In the genomic region with DNA sequence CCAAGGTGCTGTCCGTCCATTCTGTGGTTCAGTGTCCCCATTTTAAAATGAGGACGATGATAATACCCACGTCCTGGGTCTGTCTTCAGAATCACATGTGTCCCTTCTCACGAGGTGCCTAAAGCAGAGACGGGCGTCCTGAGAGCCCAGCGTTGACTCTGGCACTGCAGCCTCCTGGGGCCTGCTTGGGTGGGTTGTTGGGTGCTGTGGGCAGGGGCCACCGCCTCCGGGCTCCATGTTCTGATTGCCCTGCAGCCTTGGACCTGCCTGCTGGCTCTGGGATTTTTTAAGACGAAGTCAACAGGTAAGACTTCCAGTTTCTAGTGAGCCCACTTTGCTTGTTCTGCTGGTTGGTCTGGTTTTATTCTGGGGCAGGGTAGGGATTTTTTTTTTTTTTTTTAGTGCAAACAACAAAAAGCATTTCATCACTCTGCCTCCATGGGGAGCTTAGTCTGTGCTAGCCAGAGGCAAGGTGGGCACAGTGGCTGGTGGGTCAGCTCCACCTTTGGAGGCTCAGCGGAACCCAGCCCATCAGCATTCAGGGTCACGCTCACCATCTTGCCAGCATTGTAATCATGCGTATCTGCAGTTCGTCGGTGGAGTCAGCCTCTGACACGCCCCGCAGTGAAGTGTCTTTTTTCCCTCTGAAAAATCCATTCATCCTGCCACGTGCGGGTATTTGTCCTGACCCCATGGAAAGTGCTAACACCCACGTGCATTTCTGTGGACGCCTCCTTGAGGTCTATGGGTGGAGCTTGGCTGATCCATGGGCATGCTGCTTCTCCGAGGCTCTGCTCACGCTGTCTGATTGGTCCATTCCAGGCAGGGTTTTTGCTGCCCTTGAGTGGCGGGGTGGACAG, we compare ENCODE assay signal across 17 cellular contexts. TPM values are rescaled to one million over a fixed set of nuclear protein-coding genes. Genes with fewer than 3 reads are reported as not detected.
DNase-seq lines count a peak whose midpoint lies in the region; TF ChIP-seq lines count a peak whose summit lies in the region.
"Had no signal": no experiment of that assay in that cellular context is flagged by ENCODE, and none has a peak within 500 bp of the region (broad histone marks: within the 10 kb centered on the region; RNA-seq: fewer than 3 reads in every experiment).

No MANE protein-coding gene starts in this region.

- POLR2A ChIA-PET in SK-N-SH (lab: Yijun Ruan, JAX): no interaction called here

- TF ChIP-seq RAD21 in SK-N-SH (IDR thresholded peaks at IDR 0.05; ENCODE audit: low read length): no peak

- H3F3A ChIP-seq in SK-N-SH (replicated peaks; ENCODE audit: insufficient read depth): no peaks in the 10 kb centered on the region

- TF ChIP-seq EP300 in SK-N-SH (IDR thresholded peaks at IDR 0.05; ENCODE audit: borderline replicate concordance in 1 of 2, low read depth in 1 of 2, low read length in 1 of 2): no peak

- intact Hi-C loops in spleen (cut with DNase I; ENCODE audit: low total_unique reads): no loop called here

- no peaks in the 10 kb centered on the region for H4K20me1 ChIP-seq in SK-N-SH (ENCODE audit: insufficient read depth)

- TF ChIP-seq CTCF in LNCaP clone FGC (IDR thresholded peaks at IDR 0.05; ENCODE audit: control insufficient read depth, extremely low read depth, insufficient read depth): no peak
- TF ChIP-seq CTCF in spleen (IDR thresholded peaks at IDR 0.05 in 8 of 11, conservative IDR thresholded peaks at IDR 0.05 in 3 of 11): no peak
- TF ChIP-seq CTCF in SK-N-SH (IDR thresholded peaks at IDR 0.05): no peak

- H3K9ac ChIP-seq in SK-N-SH: no peak overlapping the region

- no peaks in the 10 kb centered on the region for H3K27me3 ChIP-seq in esophagus (ENCODE audit: control insufficient read depth in 1 of 2, insufficient read depth in 2 of 2, low read length in 2 of 2)
- no peaks in the 10 kb centered on the region for H3K27me3 ChIP-seq in spleen (replicated peaks in 1 of 7)
- no peaks in the 10 kb centered on the region for H3K27me3 ChIP-seq in SK-N-SH (ENCODE audit: insufficient read depth)

- H3K4me2 ChIP-seq in SK-N-SH: no peak overlapping the region

- H3K36me3 ChIP-seq in esophagus (ENCODE audit: control insufficient read depth in 2 of 2, insufficient read depth in 2 of 2, low read length in 1 of 2) (peaks cover 31 to 75% of the 10 kb centered on the region in 2 donors), spleen (peaks cover 0 to 100% (median 93%) of the 10 kb centered on the region in 6 donors), SK-N-SH (replicated peaks in 1 of 2; ENCODE audit: control insufficient read depth in 1 of 2, insufficient read depth in 2 of 2, low read length in 1 of 2) (peaks cover 19 to 74% of the 10 kb centered on the region in 2 experiments)

- H3K4me1 ChIP-seq in esophagus (ENCODE audit: control insufficient read depth in 2 of 2, insufficient read depth in 2 of 2, low read length in 1 of 2) (peaks cover 3 to 13% of the 10 kb centered on the region in 2 donors), spleen (peaks cover 0 to 17% (median 7%) of the 10 kb centered on the region in 6 donors), SK-N-SH (ENCODE audit: control insufficient read depth in 1 of 2, insufficient read depth in 2 of 2, low read depth in 1 of 2, low read length in 1 of 2) (no peaks in the 10 kb centered on the region)

- H3K9me2 ChIP-seq in SK-N-SH: no peaks in the 10 kb centered on the region

- H2AFZ ChIP-seq in SK-N-SH (ENCODE audit: low read depth): no peak overlapping the region

- H3K27ac ChIP-seq in esophagus (ENCODE audit: low read depth in 2 of 2, low read length in 1 of 2) (peak overlapping the region; percentile 51 to 91), spleen (no peak overlapping the region), SK-N-SH (ENCODE audit: low read depth in 2 of 2, low read length in 1 of 2) (no peak overlapping the region)
- H3K27ac ChIP-seq: 22Rv1 had no signal

- CTCF ChIA-PET in SK-N-SH (lab: Yijun Ruan, JAX): interaction anchor here (0.6 kb wide), 1 partner anchor 232 kb away, joined by 3 read pairs; no protein-coding TSS in a partner anchor

- no peak overlapping the region for H3K4me3 ChIP-seq in LNCaP clone FGC (ENCODE audit: low read depth, low read length)
- no peak overlapping the region for H3K4me3 ChIP-seq in esophagus (ENCODE audit: low read depth in 1 of 2, low read length in 2 of 2)
- no peak overlapping the region for H3K4me3 ChIP-seq in spleen
- no peak overlapping the region for H3K4me3 ChIP-seq in SK-N-SH (ENCODE audit: low read depth in 2 of 2, low read length in 1 of 2)

- WGBS in esophagus, 2 donors: 62 to 72% methylated on average over 24 of the region's 24 CpGs
- 91 to 96% (median 96%) methylated on average over 21 to 24 of the region's 24 CpGs for whole genome bisulfite sequencing in spleen, 5 donors
- WGBS in SK-N-SH (ENCODE audit: low lambda C conversion rate): 94% methylated on average over 13 of the region's 24 CpGs

- DNase-seq in SIG-M5 treated with dmso at 0.1 percent for 504 hours (lab: John Stamatoyannopoulos, UW; ENCODE audit: unreplicated experiment): peak; percentile 67
- DNase-seq in SIG-M5 (lab: John Stamatoyannopoulos, UW): no peak
- DNase-seq in LNCaP clone FGC (ENCODE audit: low read depth): peak; percentile 69
- DNase-seq in spleen: peak; percentile 52
- no peak for DNase-seq in middle frontal gyrus (ENCODE audit: extremely low spot score, low spot score)
- no peak for DNase-seq in SK-N-SH
- no peak for DNase-seq in islet precursor cell
- DNase-seq: DMS153, EL, NCI-H1436, NCI-H2081, NCI-H510A treated with DMSO at 0.1 percent for 48 hours had no signal

- H3K9me3 ChIP-seq in esophagus (ENCODE audit: control insufficient read depth in 2 of 2, insufficient read depth in 1 of 2, low read depth in 1 of 2, low read length in 1 of 2) (no peaks in the 10 kb centered on the region), spleen (no peaks in the 10 kb centered on the region), SK-N-SH (no peaks in the 10 kb centered on the region)

- H3K79me2 ChIP-seq in SK-N-SH (ENCODE audit: insufficient read depth): no peaks in the 10 kb centered on the region

- no peak for TF ChIP-seq POLR2A in spleen (IDR thresholded peaks at IDR 0.05)

TF ChIP-seq in SK-N-SH, 30 proteins besides CTCF, POLR2A, EP300 and RAD21:
- no peak for TF ChIP-seq ELF1 (IDR thresholded peaks at IDR 0.05)
- no peak for TF ChIP-seq YY1 (IDR thresholded peaks at IDR 0.05; ENCODE audit: low read depth)
- TF ChIP-seq POLR2AphosphoS5 (IDR thresholded peaks at IDR 0.05; ENCODE audit: low read depth, low read length): no peak
- TF ChIP-seq NFIC (IDR thresholded peaks at IDR 0.05; ENCODE audit: borderline replicate concordance): no peak
- TF ChIP-seq TAF1 (IDR thresholded peaks at IDR 0.05; ENCODE audit: borderline replicate concordance, low read depth, low read length): no peak

RNA-seq across cellular contexts. Expression of a gene that starts 28.3 kb away (rescaled TPM):
- polyA plus RNA-seq in esophagus (10 to 100 TPM; 67.9 to 98.4 TPM), spleen (100 to 1,000 TPM in 1 of 3 donors, 10 to 100 TPM in 2; 68.4 to 101 (median 74.4) TPM), SK-N-SH (2012; rRNA removed) (62.5 and 74.0 TPM in 2 replicates)
- 100 to 1,000 TPM in 6 of 7 donors, 10 to 100 TPM in 1; 89.6 to 137 (median 112) TPM for total RNA-seq in spleen
- polyA plus RNA-seq in SK-N-SH (2012; cell fraction: cytosol; rRNA removed): 22.5 and 26.2 TPM in 2 replicates
- polyA plus RNA-seq in SK-N-SH (2012; cell fraction: nucleus; rRNA removed): 417 and 453 TPM in 2 replicates

RNA-seq across cellular contexts. Expression of a gene that starts 33.1 kb away (rescaled TPM):
- 10 to 100 TPM; 26.2 to 41.8 TPM for polyA plus RNA-seq in esophagus
- total RNA-seq in spleen: 10 to 100 TPM; 10.9 to 26.4 (median 18.2) TPM
- polyA plus RNA-seq in spleen: 1 to 10 TPM; 3.6 to 6.2 (median 4.4) TPM
- polyA plus RNA-seq in SK-N-SH (2012; rRNA removed): 21.4 and 22.5 TPM in 2 replicates
- 10.3 and 15.5 TPM in 2 replicates for polyA plus RNA-seq in SK-N-SH (2012; cell fraction: cytosol; rRNA removed)
- polyA plus RNA-seq in SK-N-SH (2012; cell fraction: nucleus; rRNA removed): 14.5 and 15.8 TPM in 2 replicates

RNA-seq across cellular contexts. Expression of a gene that starts 45.7 kb away (rescaled TPM):
- under 1 TPM in 1 of 2 donors, not detected in 1; 0.20 TPM for polyA plus RNA-seq in esophagus
- total RNA-seq in spleen: under 1 TPM in 3 of 7 donors, not detected in 4; 0.37 to 0.72 (median 0.70) TPM
- under 1 TPM in 1 of 3 donors, not detected in 2; 0.13 TPM for polyA plus RNA-seq in spleen
- polyA plus RNA-seq in SK-N-SH (2012; rRNA removed): 0.06 and 0.07 TPM in 2 replicates
- polyA plus RNA-seq in SK-N-SH (2012; cell fraction: cytosol; rRNA removed): not detected in 2 replicates
- 0.17 and 0.19 TPM in 2 replicates for polyA plus RNA-seq in SK-N-SH (2012; cell fraction: nucleus; rRNA removed)
- total RNA-seq: LHCN-M2, RPMI7951 had no signal
- polyA plus RNA-seq: BJ had no signal

RNA-seq across cellular contexts. Expression of a gene that starts 56.5 kb away (rescaled TPM):
- polyA plus RNA-seq in esophagus (under 1 TPM; 0.07 to 0.31 TPM), spleen (under 1 TPM; 0.09 to 0.20 (median 0.13) TPM), SK-N-SH (2012; rRNA removed) (0.06 TPM in 1 of 2 replicates, not detected in the other)
- total RNA-seq in spleen: under 1 TPM in 3 of 7 donors, not detected in 4; 0.30 to 0.63 (median 0.43) TPM
- not detected in 2 replicates for polyA plus RNA-seq in SK-N-SH (2012; cell fraction: cytosol; rRNA removed)
- 0.13 and 0.40 TPM in 2 replicates for polyA plus RNA-seq in SK-N-SH (2012; cell fraction: nucleus; rRNA removed)
- total RNA-seq: LHCN-M2, RPMI7951 had no signal
- polyA plus RNA-seq: BJ had no signal

Comparison
In these comparisons a context has a peak if more than half of its experiments do, and no peak if none do; other contexts are left out.
1. DNase-seq: peak in SIG-M5 treated with dmso at 0.1 percent for 504 hours (single experiment), LNCaP clone FGC (single experiment) and spleen (single experiment); none in SIG-M5 (single experiment), middle frontal gyrus (single experiment), SK-N-SH (single experiment) and islet precursor cell (single experiment).
2. H3K27ac ChIP-seq: peak in esophagus (2 of 2); none in spleen (0 of 8) and SK-N-SH (0 of 2).